In the genomic region with DNA sequence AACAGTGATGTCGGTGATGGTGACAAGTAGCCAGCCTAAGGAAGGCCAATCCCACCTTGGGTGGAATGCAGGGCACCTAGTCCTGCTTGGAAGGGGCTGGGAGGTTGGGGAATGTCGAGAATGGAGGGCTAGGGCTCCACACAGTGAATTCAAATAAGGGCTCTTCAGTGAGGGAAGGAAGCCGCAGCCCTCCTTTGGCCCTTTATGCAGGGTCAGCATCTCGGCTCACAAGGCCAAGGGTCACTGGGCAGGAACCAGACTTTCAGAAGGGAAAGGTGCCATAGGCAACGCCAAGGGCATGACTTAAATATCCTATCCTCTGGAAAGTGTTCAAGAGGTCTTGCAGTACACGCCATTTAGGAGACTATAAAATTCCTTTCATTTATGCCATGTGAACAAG, we compare ENCODE assay signal across 1 cellular context.
TF ChIP-seq lines count a peak whose summit lies in the region.

No MANE protein-coding gene starts in this region.

TF ChIP-seq in GM23338, 12 proteins besides CTCF, POLR2A, EP300 and RAD21 (continued from another document):
- TF ChIP-seq, protein P1, sequence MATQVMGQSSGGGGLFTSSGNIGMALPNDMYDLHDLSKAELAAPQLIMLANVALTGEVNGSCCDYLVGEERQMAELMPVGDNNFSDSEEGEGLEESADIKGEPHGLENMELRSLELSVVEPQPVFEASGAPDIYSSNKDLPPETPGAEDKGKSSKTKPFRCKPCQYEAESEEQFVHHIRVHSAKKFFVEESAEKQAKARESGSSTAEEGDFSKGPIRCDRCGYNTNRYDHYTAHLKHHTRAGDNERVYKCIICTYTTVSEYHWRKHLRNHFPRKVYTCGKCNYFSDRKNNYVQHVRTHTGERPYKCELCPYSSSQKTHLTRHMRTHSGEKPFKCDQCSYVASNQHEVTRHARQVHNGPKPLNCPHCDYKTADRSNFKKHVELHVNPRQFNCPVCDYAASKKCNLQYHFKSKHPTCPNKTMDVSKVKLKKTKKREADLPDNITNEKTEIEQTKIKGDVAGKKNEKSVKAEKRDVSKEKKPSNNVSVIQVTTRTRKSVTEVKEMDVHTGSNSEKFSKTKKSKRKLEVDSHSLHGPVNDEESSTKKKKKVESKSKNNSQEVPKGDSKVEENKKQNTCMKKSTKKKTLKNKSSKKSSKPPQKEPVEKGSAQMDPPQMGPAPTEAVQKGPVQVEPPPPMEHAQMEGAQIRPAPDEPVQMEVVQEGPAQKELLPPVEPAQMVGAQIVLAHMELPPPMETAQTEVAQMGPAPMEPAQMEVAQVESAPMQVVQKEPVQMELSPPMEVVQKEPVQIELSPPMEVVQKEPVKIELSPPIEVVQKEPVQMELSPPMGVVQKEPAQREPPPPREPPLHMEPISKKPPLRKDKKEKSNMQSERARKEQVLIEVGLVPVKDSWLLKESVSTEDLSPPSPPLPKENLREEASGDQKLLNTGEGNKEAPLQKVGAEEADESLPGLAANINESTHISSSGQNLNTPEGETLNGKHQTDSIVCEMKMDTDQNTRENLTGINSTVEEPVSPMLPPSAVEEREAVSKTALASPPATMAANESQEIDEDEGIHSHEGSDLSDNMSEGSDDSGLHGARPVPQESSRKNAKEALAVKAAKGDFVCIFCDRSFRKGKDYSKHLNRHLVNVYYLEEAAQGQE (IDR thresholded peaks at IDR 0.05; ENCODE audit: unreplicated experiment): no peak
- TF ChIP-seq, protein P2, sequence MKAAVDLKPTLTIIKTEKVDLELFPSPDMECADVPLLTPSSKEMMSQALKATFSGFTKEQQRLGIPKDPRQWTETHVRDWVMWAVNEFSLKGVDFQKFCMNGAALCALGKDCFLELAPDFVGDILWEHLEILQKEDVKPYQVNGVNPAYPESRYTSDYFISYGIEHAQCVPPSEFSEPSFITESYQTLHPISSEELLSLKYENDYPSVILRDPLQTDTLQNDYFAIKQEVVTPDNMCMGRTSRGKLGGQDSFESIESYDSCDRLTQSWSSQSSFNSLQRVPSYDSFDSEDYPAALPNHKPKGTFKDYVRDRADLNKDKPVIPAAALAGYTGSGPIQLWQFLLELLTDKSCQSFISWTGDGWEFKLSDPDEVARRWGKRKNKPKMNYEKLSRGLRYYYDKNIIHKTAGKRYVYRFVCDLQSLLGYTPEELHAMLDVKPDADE (IDR thresholded peaks at IDR 0.05): no peak
- TF ChIP-seq ZNF331 (CRISPR knock-in tag; IDR thresholded peaks at IDR 0.05; ENCODE audit: low read depth): no peak
- TF ChIP-seq, protein P3, sequence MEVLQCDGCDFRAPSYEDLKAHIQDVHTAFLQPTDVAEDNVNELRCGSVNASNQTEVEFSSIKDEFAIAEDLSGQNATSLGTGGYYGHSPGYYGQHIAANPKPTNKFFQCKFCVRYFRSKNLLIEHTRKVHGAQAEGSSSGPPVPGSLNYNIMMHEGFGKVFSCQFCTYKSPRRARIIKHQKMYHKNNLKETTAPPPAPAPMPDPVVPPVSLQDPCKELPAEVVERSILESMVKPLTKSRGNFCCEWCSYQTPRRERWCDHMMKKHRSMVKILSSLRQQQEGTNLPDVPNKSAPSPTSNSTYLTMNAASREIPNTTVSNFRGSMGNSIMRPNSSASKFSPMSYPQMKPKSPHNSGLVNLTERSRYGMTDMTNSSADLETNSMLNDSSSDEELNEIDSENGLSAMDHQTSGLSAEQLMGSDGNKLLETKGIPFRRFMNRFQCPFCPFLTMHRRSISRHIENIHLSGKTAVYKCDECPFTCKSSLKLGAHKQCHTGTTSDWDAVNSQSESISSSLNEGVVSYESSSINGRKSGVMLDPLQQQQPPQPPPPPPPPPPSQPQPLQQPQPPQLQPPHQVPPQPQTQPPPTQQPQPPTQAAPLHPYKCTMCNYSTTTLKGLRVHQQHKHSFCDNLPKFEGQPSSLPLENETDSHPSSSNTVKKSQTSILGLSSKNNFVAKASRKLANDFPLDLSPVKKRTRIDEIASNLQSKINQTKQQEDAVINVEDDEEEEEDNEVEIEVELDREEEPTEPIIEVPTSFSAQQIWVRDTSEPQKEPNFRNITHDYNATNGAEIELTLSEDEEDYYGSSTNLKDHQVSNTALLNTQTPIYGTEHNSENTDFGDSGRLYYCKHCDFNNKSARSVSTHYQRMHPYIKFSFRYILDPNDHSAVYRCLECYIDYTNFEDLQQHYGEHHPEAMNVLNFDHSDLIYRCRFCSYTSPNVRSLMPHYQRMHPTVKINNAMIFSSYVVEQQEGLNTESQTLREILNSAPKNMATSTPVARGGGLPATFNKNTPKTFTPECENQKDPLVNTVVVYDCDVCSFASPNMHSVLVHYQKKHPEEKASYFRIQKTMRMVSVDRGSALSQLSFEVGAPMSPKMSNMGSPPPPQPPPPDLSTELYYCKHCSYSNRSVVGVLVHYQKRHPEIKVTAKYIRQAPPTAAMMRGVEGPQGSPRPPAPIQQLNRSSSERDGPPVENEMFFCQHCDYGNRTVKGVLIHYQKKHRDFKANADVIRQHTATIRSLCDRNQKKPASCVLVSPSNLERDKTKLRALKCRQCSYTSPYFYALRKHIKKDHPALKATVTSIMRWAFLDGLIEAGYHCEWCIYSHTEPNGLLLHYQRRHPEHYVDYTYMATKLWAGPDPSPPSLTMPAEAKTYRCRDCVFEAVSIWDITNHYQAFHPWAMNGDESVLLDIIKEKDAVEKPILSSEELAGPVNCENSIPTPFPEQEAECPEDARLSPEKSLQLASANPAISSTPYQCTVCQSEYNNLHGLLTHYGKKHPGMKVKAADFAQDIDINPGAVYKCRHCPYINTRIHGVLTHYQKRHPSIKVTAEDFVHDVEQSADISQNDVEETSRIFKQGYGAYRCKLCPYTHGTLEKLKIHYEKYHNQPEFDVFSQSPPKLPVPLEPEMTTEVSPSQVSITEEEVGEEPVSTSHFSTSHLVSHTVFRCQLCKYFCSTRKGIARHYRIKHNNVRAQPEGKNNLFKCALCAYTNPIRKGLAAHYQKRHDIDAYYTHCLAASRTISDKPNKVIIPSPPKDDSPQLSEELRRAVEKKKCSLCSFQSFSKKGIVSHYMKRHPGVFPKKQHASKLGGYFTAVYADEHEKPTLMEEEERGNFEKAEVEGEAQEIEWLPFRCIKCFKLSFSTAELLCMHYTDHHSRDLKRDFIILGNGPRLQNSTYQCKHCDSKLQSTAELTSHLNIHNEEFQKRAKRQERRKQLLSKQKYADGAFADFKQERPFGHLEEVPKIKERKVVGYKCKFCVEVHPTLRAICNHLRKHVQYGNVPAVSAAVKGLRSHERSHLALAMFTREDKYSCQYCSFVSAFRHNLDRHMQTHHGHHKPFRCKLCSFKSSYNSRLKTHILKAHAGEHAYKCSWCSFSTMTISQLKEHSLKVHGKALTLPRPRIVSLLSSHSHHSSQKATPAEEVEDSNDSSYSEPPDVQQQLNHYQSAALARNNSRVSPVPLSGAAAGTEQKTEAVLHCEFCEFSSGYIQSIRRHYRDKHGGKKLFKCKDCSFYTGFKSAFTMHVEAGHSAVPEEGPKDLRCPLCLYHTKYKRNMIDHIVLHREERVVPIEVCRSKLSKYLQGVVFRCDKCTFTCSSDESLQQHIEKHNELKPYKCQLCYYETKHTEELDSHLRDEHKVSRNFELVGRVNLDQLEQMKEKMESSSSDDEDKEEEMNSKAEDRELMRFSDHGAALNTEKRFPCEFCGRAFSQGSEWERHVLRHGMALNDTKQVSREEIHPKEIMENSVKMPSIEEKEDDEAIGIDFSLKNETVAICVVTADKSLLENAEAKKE (CRISPR knock-in tag; IDR thresholded peaks at IDR 0.05): no peak
- TF ChIP-seq ZNF114 (CRISPR knock-in tag; IDR thresholded peaks at IDR 0.05): no peak
- no peak for TF ChIP-seq STAT1 (IDR thresholded peaks at IDR 0.05; ENCODE audit: unreplicated experiment)
- no peak for TF ChIP-seq EZH2 (IDR thresholded peaks at IDR 0.05; ENCODE audit: low read depth, unreplicated experiment)
- TF ChIP-seq EZH2phosphoT487 (IDR thresholded peaks at IDR 0.05; ENCODE audit: unreplicated experiment): no peak
- no peak for TF ChIP-seq NANOG (IDR thresholded peaks at IDR 0.05; ENCODE audit: borderline replicate concordance)
- TF ChIP-seq JUNB (IDR thresholded peaks at IDR 0.05; ENCODE audit: unreplicated experiment): no peak
TF ChIP-seq in GM23338: peak in this region for 0.
